Comparison of ENCODE assay signal across 1 cellular context in the genomic region with DNA sequence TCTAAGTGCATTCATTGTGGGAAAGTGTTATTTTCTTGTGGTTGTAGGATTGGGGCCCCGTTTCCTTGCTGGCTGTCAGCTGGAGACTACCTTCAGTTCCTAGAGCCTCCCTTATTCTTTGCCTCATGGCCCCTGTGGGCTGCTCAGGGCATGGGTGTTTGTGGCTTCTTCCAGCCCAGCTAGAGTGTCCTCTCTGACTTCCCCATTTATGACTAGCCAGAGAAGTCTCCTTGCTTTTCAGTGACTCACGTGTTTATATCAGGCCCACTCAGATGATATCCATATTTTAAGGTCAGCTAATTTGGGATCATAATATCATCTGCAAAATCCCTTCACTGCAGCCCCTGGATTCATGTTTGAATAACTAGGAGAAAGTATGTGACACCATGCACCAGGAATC.
TF ChIP-seq lines count a peak whose summit lies in the region.

No MANE protein-coding gene starts in this region.

TF ChIP-seq in HepG2, 621 proteins besides CTCF, POLR2A, EP300 and RAD21 (continued from another document):
- TF ChIP-seq, protein P1, sequence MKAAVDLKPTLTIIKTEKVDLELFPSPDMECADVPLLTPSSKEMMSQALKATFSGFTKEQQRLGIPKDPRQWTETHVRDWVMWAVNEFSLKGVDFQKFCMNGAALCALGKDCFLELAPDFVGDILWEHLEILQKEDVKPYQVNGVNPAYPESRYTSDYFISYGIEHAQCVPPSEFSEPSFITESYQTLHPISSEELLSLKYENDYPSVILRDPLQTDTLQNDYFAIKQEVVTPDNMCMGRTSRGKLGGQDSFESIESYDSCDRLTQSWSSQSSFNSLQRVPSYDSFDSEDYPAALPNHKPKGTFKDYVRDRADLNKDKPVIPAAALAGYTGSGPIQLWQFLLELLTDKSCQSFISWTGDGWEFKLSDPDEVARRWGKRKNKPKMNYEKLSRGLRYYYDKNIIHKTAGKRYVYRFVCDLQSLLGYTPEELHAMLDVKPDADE (CRISPR knock-in tag; IDR thresholded peaks at IDR 0.05) = no peak
- TF ChIP-seq NFE2L1 (CRISPR knock-in tag; IDR thresholded peaks at IDR 0.05; ENCODE audit: borderline replicate concordance) = no peak
